In the genomic region with DNA sequence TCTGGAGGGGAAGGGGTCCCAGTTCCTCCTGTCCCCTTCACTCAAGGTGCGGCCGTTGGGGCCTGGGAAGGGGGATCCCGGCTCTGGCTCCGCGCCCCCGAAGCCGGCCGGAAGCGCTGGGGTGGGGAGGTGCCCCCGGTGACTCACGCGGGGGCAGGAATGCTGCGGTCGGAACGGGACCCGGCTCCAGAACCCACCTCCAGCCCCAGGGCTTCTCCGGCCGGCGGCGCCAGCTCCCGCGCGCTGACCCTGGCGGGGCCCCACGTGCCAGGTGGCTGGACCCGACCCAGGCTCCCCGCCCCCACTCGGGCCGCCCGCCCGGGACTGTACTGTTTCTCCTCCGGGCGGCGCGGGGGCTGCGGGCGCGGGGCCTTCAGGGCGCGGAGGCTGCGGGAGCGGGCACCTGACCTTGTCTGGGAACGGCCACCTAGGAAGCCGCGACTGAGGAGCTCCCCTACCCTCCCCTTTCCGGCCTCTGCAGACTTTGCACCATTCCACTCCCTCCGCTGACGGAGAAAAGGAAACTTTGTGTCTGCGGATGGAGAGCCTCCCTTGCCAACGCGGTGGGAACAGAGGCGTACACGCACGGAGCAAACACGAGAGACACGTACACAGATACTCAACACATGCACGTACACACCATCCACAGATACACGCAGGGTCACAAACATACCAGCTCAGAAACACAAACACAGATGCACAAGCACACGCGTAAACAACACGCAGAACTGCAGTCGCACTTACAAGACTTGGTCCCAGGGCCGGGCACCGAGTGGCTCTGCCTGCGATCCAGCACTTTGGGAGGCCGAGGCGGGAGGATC, we compare ENCODE assay signal across 8 cellular contexts. TPM values are rescaled to one million over a fixed set of nuclear protein-coding genes. Genes with fewer than 3 reads are reported as not detected.
DNase-seq lines count a peak whose midpoint lies in the region; ATAC-seq, FAIRE-seq and TF ChIP-seq lines count a peak whose summit lies in the region.

No MANE protein-coding gene starts in this region.

- peak overlapping the region; percentile 82 for H3K4me3 Mint-ChIP-seq in activated CD4-positive, alpha-beta T cell treated with anti-CD3 and anti-CD28 coated beads, Interleukin-2, amount 10 ng/mL, durations not matched to agents 7 days and 5 days

- POLR2A ChIA-PET in activated CD4-positive, alpha-beta T cell treated with anti-CD3 and anti-CD28 coated beads, Interleukin-2, amount 10 ng/mL, durations not matched to agents 7 days and 5 days (lab: Charles Lee): interaction anchor here (0.5 to 1.2 kb wide), 4 partner anchors 37 to 1596 kb away, joined by 3 to 7 read pairs (median 3); no protein-coding TSS in a partner anchor

- H3K36me3 ChIP-seq in liver (ENCODE audit: control insufficient read depth in 4 of 4, insufficient read depth in 3 of 4, low read depth in 1 of 4, low read length in 3 of 4): no peaks in the 10 kb centered on the region

- H3K36me3 Mint-ChIP-seq in activated CD4-positive, alpha-beta T cell treated with anti-CD3 and anti-CD28 coated beads, Interleukin-2, amount 10 ng/mL, durations not matched to agents 7 days and 5 days (ENCODE audit: low read depth): no peaks in the 10 kb centered on the region

- H3K27ac Mint-ChIP-seq in activated CD4-positive, alpha-beta T cell treated with anti-CD3 and anti-CD28 coated beads, Interleukin-2, amount 10 ng/mL, durations not matched to agents 7 days and 5 days: peak overlapping the region; percentile 85

- DNase-seq in HTR-8/SVneo (ENCODE audit: insufficient read length, low spot score) (peak; percentile 82), dorsolateral prefrontal cortex (peak in 4 of 10 donors; percentile 16 to 66 (median 46)), COLO668 (lab: John Stamatoyannopoulos, UW; ENCODE audit: unreplicated experiment) (no peak)
- peak; percentile 51 for DNase-seq in activated CD4-positive, alpha-beta T cell treated with anti-CD3 and anti-CD28 coated beads, Interleukin-2, amount 10 ng/mL, durations not matched to agents 7 days and 5 days
- DNase-seq in stimulated activated CD4-positive, alpha-beta T cell treated with anti-CD3 and anti-CD28 coated beads, Interleukin-2, amount 100 ng/mL, for 48 hours: peak; percentile 22 to 23

- CTCF ChIA-PET in activated CD4-positive, alpha-beta T cell treated with anti-CD3 and anti-CD28 coated beads, Interleukin-2, amount 10 ng/mL, durations not matched to agents 7 days and 5 days (lab: Charles Lee): interaction anchor here (0.6 to 1.0 kb wide), 4 partner anchors 20 to 680 kb away, joined by 3 to 4 read pairs (median 3); no protein-coding TSS in a partner anchor

- peak in 5 of 56 donors; percentile 6 to 16 (median 10) for TF ChIP-seq CTCF in dorsolateral prefrontal cortex (IDR thresholded peaks at IDR 0.05 in 54 of 56, conservative IDR thresholded peaks at IDR 0.05 in 2 of 56; ENCODE audit: low read depth in 1 of 56, partially characterized antibody in 56 of 56)
- TF ChIP-seq CTCF in liver (IDR thresholded peaks at IDR 0.05; ENCODE audit: low read depth, low read length, missing input control): no peak

- H3K4me3 ChIP-seq in dorsolateral prefrontal cortex (peak overlapping the region; percentile 15 to 68 (median 53)), liver (ENCODE audit: low read depth in 1 of 3, low read length in 3 of 3) (peak overlapping the region; percentile 60 to 80 (median 64))

- peak overlapping the region in 1 of 2 donors; percentile 39 for H3K9ac ChIP-seq in liver (ENCODE audit: low read depth in 1 of 2, low read length in 2 of 2)

- no peak for TF ChIP-seq RAD21 in liver (IDR thresholded peaks at IDR 0.05)

- FAIRE-seq in HTR-8/SVneo (lab: Jason Lieb, UNC): peak; percentile 55

- 7% methylated on average over 67 of the region's 67 CpGs for WGBS in liver

- peaks cover 16% of the 10 kb centered on the region for H3K27me3 Mint-ChIP-seq in activated CD4-positive, alpha-beta T cell treated with anti-CD3 and anti-CD28 coated beads, Interleukin-2, amount 10 ng/mL, durations not matched to agents 7 days and 5 days

- H3K4me1 Mint-ChIP-seq in activated CD4-positive, alpha-beta T cell treated with anti-CD3 and anti-CD28 coated beads, Interleukin-2, amount 10 ng/mL, durations not matched to agents 7 days and 5 days: peaks cover 19% of the 10 kb centered on the region

- H3K27me3 ChIP-seq in dorsolateral prefrontal cortex (peaks cover 0 to 41% (median 3%) of the 10 kb centered on the region in 45 donors), liver (ENCODE audit: control insufficient read depth in 4 of 4, insufficient read depth in 4 of 4, low read length in 3 of 4) (no peaks in the 10 kb centered on the region)

- peak overlapping the region in 37 of 59 donors; percentile 16 to 86 (median 61) for H3K27ac ChIP-seq in dorsolateral prefrontal cortex
- peak overlapping the region; percentile 68 for H3K27ac ChIP-seq in liver (ENCODE audit: low read depth in 1 of 2, low read length in 2 of 2)

- H3K4me1 ChIP-seq in liver (ENCODE audit: control insufficient read depth in 4 of 4, insufficient read depth in 4 of 4, low read length in 3 of 4): peaks cover 0 to 11% (median 7%) of the 10 kb centered on the region in 4 donors

- no peaks in the 10 kb centered on the region for H3K9me3 ChIP-seq in liver (ENCODE audit: control insufficient read depth in 4 of 4, low read length in 3 of 4)

- ATAC-seq in HG03565 (IDR thresholded peaks at IDR 0.05; ENCODE audit: unreplicated experiment): no peak
- ATAC-seq in GM18873 (IDR thresholded peaks at IDR 0.05; ENCODE audit: low FRiP score, unreplicated experiment): no peak

- H3K9me3 Mint-ChIP-seq in activated CD4-positive, alpha-beta T cell treated with anti-CD3 and anti-CD28 coated beads, Interleukin-2, amount 10 ng/mL, durations not matched to agents 7 days and 5 days: no peaks in the 10 kb centered on the region

- intact Hi-C loops in dorsolateral prefrontal cortex (cut with DNase I): no loop called here

TF ChIP-seq in liver, 16 proteins besides CTCF, POLR2A, EP300 and RAD21:
- TF ChIP-seq EGR1 (IDR thresholded peaks at IDR 0.05; ENCODE audit: low read depth in 2 of 2): no peak
- TF ChIP-seq HNF4A (conservative IDR thresholded peaks at IDR 0.05): peak; percentile 54 to 66
- TF ChIP-seq NR2F2 (IDR thresholded peaks at IDR 0.05): no peak
- no peak for TF ChIP-seq JUND (IDR thresholded peaks at IDR 0.05)
- peak; percentile 33 for TF ChIP-seq HNF4G (IDR thresholded peaks at IDR 0.05)
- no peak for TF ChIP-seq TAF1 (conservative IDR thresholded peaks at IDR 0.05)
- peak; percentile 25 for TF ChIP-seq SP1 (IDR thresholded peaks at IDR 0.05)
- TF ChIP-seq, protein P1, sequence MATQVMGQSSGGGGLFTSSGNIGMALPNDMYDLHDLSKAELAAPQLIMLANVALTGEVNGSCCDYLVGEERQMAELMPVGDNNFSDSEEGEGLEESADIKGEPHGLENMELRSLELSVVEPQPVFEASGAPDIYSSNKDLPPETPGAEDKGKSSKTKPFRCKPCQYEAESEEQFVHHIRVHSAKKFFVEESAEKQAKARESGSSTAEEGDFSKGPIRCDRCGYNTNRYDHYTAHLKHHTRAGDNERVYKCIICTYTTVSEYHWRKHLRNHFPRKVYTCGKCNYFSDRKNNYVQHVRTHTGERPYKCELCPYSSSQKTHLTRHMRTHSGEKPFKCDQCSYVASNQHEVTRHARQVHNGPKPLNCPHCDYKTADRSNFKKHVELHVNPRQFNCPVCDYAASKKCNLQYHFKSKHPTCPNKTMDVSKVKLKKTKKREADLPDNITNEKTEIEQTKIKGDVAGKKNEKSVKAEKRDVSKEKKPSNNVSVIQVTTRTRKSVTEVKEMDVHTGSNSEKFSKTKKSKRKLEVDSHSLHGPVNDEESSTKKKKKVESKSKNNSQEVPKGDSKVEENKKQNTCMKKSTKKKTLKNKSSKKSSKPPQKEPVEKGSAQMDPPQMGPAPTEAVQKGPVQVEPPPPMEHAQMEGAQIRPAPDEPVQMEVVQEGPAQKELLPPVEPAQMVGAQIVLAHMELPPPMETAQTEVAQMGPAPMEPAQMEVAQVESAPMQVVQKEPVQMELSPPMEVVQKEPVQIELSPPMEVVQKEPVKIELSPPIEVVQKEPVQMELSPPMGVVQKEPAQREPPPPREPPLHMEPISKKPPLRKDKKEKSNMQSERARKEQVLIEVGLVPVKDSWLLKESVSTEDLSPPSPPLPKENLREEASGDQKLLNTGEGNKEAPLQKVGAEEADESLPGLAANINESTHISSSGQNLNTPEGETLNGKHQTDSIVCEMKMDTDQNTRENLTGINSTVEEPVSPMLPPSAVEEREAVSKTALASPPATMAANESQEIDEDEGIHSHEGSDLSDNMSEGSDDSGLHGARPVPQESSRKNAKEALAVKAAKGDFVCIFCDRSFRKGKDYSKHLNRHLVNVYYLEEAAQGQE (IDR thresholded peaks at IDR 0.05): no peak

RNA-seq across cellular contexts. Expression of a gene that starts 7.2 kb away (rescaled TPM):
- under 1 TPM; 0.06 to 0.20 TPM for total RNA-seq in activated CD4-positive, alpha-beta T cell treated with anti-CD3 and anti-CD28 coated beads, Interleukin-2, amount 10 ng/mL, durations not matched to agents 7 days and 5 days
- total RNA-seq in dorsolateral prefrontal cortex (10 to 100 TPM; 12.6 to 72.8 (median 27.6) TPM), liver (10 to 100 TPM; 18.2 to 24.8 TPM)
- 1 to 10 TPM; 4.3 to 6.0 TPM for polyA plus RNA-seq in liver

RNA-seq across cellular contexts. Expression of a gene that starts 33.2 kb away (rescaled TPM):
- under 1 TPM; 0.17 to 0.27 TPM for total RNA-seq in activated CD4-positive, alpha-beta T cell treated with anti-CD3 and anti-CD28 coated beads, Interleukin-2, amount 10 ng/mL, durations not matched to agents 7 days and 5 days
- total RNA-seq in dorsolateral prefrontal cortex (1 to 10 TPM in 102 of 120 experiments, under 1 TPM in 18; 0.28 to 4.2 (median 1.7) TPM), liver (1 to 10 TPM; 1.4 to 1.6 TPM)
- polyA plus RNA-seq in liver: 1 to 10 TPM in 1 of 2 donors, under 1 TPM in 1; 0.35 to 1.9 TPM

RNA-seq across cellular contexts. Expression of a gene that starts 37.9 kb away (rescaled TPM):
- total RNA-seq in activated CD4-positive, alpha-beta T cell treated with anti-CD3 and anti-CD28 coated beads, Interleukin-2, amount 10 ng/mL, durations not matched to agents 7 days and 5 days: 100 to 1,000 TPM; 333 to 348 TPM
- total RNA-seq in dorsolateral prefrontal cortex (100 to 1,000 TPM in 114 of 120 experiments, 10 to 100 TPM in 6; 92.7 to 156 (median 118) TPM), liver (10 to 100 TPM; 55.5 to 80.2 TPM)
- polyA plus RNA-seq in liver: 10 to 100 TPM; 34.9 to 35.9 TPM

Comparison
In these comparisons a context has a peak if more than half of its experiments do, and no peak if none do; other contexts are left out.
1. RNA of a gene that starts 7.2 kb away (total RNA-seq): 12.6 to 72.8 TPM in dorsolateral prefrontal cortex and 18.2 to 24.8 TPM in liver; 0.06 to 0.20 TPM in activated CD4-positive, alpha-beta T cell treated with anti-CD3 and anti-CD28 coated beads, Interleukin-2, amount 10 ng/mL, durations not matched to agents 7 days and 5 days; every median in the first group is over 10 times any median in the second.